Comparison of ENCODE assay signal across 8 cellular contexts in the genomic region with DNA sequence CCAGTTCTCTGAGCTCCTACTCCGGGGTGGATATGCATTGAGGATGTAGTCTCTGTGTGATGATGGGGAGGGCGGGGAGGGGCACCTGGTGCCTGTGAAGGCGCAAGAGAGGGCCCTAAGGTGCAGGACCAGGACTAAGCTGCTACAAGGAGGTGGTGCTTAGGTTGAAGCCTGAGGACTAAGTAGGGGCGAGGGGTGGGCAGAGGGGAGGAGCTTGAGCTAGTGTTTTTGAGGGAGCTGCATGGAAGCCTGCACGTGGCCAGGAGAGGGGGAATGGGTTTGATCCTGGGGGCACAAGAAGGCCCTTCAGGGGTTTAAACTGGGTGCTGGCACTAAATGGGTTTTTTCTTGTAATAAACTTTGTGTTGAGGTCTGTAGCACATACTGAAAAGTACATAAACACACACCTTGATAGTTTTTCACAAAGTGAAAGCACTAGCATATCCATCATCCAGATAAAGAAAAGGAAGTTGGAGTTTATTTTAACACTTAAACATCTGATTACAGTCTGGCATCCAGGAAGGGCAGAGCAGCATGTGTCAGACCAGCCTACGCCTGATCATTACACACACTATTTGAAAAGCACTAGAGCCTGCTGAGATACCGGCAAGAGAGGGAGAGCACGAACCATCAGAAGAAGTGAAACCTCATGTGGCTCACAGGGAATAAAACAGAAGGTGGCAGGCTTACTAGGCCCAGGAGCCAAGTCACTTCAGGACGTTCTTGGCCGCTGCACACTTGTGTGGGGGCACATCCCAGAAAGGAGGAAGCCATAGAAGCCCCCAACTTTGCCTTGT.
DNase-seq lines count a peak whose midpoint lies in the region; ATAC-seq, FAIRE-seq and TF ChIP-seq lines count a peak whose summit lies in the region.

No MANE protein-coding gene starts in this region.

- peak overlapping the region; percentile 20; the same call in 1 of the 2 replicates for H3K27ac ChIP-seq in BLaER1

- H3K9me3 Mint-ChIP-seq in WTC11 = no peaks in the 10 kb centered on the region

- H3K27me3 ChIP-seq in BLaER1 = no peaks in the 10 kb centered on the region

- FAIRE-seq in islet of Langerhans (lab: Jason Lieb, UNC) = peak; percentile 93
- no peak for FAIRE-seq in H54 (lab: Jason Lieb, UNC)

- no peak overlapping the region for H3K4me3 Mint-ChIP-seq in WTC11

- no peak overlapping the region for H3K4me3 ChIP-seq in BLaER1

- TF ChIP-seq POLR2A in H54 (IDR thresholded peaks at IDR 0.05; ENCODE audit: low read depth, low read length) = no peak

- H3K9ac ChIP-seq in BLaER1 = peak overlapping the region; percentile 3; the same call in 1 of the 2 replicates

- TF ChIP-seq CTCF in WTC11 (IDR thresholded peaks at IDR 0.05) = no peak

- H3K27ac Mint-ChIP-seq in WTC11 = peak overlapping the region; percentile 7; the same call in 1 of the 2 replicates

- peaks cover 69% of the 10 kb centered on the region for H3K4me1 ChIP-seq in BLaER1

- ATAC-seq in GM19043 (IDR thresholded peaks at IDR 0.05; ENCODE audit: low read depth, unreplicated experiment) = peak; percentile 68
- ATAC-seq in WTC11 = peak; percentile 88
- no peak for ATAC-seq in GM19455 (IDR thresholded peaks at IDR 0.05; ENCODE audit: unreplicated experiment)
- ATAC-seq in GM21390 (IDR thresholded peaks at IDR 0.05; ENCODE audit: unreplicated experiment) = no peak

- H3K4me1 Mint-ChIP-seq in WTC11 = peaks cover 10% of the 10 kb centered on the region

- H4K20me1 ChIP-seq in BLaER1 = no peaks in the 10 kb centered on the region

- H3K9me3 ChIP-seq in BLaER1 = no peaks in the 10 kb centered on the region

- DNase-seq in WTC11 (ENCODE audit: low spot score) = no peak
- DNase-seq in H54 (ENCODE audit: insufficient read length, low spot score) = no peak
- DNase-seq in foreskin melanocyte = no peak

- POLR2A ChIA-PET in WTC11 (lab: Charles Lee) = no interaction called here

- peaks cover 26% of the 10 kb centered on the region for H3K36me3 ChIP-seq in BLaER1

- H3K4me2 ChIP-seq in BLaER1 = peak overlapping the region; percentile 90

- H3K36me3 Mint-ChIP-seq in WTC11 = peaks cover 6% of the 10 kb centered on the region

- CTCF ChIA-PET in WTC11 (lab: Charles Lee) = interaction anchor here (0.5 to 1.3 kb wide), 5 partner anchors 17 to 133 kb away, joined by 3 to 5 read pairs (median 3); no protein-coding TSS in a partner anchor

- H3K27me3 Mint-ChIP-seq in WTC11 (ENCODE audit: low read depth) = no peaks in the 10 kb centered on the region

TF ChIP-seq in WTC11, 78 proteins besides CTCF, POLR2A, EP300 and RAD21:
- TF ChIP-seq NR3C1 (CRISPR knock-in tag; conservative IDR thresholded peaks at IDR 0.05; ENCODE audit: low read depth) (no peak), FOXP4 (CRISPR knock-in tag; IDR thresholded peaks at IDR 0.05) (no peak), NFE2L1 (CRISPR knock-in tag; IDR thresholded peaks at IDR 0.05) (no peak), USF1 (CRISPR knock-in tag; IDR thresholded peaks at IDR 0.05) (no peak), NFATC4 (CRISPR knock-in tag; IDR thresholded peaks at IDR 0.05) (no peak), PRRX2 (CRISPR knock-in tag; IDR thresholded peaks at IDR 0.05) (no peak), FOXK1 (CRISPR knock-in tag; IDR thresholded peaks at IDR 0.05) (no peak), GRHL2 (CRISPR knock-in tag; IDR thresholded peaks at IDR 0.05; ENCODE audit: insufficient replicate concordance, severe bottlenecking) (no peak), MLX (CRISPR knock-in tag; IDR thresholded peaks at IDR 0.05) (no peak), ETV6 (CRISPR knock-in tag; IDR thresholded peaks at IDR 0.05) (no peak)
- TF ChIP-seq, protein P1, sequence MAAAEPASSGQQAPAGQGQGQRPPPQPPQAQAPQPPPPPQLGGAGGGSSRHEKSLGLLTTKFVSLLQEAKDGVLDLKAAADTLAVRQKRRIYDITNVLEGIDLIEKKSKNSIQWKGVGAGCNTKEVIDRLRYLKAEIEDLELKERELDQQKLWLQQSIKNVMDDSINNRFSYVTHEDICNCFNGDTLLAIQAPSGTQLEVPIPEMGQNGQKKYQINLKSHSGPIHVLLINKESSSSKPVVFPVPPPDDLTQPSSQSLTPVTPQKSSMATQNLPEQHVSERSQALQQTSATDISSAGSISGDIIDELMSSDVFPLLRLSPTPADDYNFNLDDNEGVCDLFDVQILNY (CRISPR knock-in tag; IDR thresholded peaks at IDR 0.05) = no peak
- TF ChIP-seq, protein P2, sequence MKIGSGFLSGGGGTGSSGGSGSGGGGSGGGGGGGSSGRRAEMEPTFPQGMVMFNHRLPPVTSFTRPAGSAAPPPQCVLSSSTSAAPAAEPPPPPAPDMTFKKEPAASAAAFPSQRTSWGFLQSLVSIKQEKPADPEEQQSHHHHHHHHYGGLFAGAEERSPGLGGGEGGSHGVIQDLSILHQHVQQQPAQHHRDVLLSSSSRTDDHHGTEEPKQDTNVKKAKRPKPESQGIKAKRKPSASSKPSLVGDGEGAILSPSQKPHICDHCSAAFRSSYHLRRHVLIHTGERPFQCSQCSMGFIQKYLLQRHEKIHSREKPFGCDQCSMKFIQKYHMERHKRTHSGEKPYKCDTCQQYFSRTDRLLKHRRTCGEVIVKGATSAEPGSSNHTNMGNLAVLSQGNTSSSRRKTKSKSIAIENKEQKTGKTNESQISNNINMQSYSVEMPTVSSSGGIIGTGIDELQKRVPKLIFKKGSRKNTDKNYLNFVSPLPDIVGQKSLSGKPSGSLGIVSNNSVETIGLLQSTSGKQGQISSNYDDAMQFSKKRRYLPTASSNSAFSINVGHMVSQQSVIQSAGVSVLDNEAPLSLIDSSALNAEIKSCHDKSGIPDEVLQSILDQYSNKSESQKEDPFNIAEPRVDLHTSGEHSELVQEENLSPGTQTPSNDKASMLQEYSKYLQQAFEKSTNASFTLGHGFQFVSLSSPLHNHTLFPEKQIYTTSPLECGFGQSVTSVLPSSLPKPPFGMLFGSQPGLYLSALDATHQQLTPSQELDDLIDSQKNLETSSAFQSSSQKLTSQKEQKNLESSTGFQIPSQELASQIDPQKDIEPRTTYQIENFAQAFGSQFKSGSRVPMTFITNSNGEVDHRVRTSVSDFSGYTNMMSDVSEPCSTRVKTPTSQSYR (CRISPR knock-in tag; IDR thresholded peaks at IDR 0.05) = no peak
- TF ChIP-seq, protein P3, sequence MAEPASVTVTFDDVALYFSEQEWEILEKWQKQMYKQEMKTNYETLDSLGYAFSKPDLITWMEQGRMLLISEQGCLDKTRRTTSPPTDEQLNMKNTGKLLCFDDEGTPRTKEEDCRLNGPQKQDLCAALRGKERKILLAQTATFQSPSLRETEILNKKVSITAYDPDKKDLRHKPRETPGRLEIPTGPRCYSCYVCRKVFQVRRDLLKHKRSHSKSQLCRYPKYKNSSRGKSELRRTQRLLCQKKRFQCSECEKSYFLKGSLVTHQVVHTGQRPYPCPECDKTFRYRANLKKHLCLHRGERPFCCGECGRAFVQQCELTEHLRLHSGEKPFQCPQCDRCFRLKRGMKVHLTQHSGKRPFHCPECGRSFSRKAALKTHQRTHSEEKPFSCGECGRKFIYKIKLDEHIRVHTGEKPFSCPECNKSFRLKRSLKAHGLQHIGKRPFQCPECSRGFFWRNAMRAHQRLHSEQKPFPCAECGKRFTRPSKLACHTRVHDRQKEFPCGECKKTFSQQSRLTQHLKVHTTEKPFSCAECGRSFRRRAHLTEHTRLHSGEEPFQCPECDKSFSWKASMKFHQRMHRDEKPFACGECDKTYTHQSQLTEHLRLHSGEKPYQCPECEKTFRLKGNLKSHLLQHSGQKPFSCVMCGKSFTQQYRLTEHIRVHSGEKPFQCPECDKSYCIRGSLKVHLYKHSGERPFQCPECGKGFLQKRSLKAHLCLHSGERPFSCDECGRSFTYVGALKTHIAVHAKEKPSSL (CRISPR knock-in tag; conservative IDR thresholded peaks at IDR 0.05) = no peak

Comparison
In these comparisons a context has a peak if more than half of its experiments do, and no peak if none do; other contexts are left out.
1. ATAC-seq: peak in GM19043 (single experiment) and WTC11 (single experiment); none in GM19455 (single experiment) and GM21390 (single experiment).